Comparison of ENCODE assay signal across 9 cellular contexts in the genomic region with DNA sequence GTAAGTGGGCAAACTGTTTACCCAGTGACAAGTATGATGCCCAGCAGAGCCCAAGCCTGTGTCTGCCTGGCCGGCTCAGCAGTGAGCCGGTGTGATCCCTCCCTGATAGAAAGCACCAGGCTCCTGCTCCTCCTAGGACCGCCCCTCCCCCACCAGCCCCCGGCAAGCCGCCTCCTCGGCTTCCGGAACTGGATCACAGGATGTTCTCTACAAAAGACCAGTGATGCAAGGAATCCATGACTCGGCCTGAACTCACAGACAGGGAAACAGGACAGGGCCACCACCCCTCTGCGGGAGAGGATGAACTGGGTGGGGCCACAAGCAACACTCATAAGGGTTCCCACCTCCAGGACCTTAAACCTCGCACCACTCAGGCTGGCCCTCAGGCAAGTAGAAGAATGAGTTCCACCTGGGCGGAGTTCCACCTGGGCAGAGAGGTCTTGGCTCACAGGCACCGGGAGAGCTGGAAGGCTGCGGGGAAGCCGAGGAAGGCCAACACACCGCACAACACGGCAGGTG. TPM values are rescaled to one million over a fixed set of nuclear protein-coding genes. Genes with fewer than 3 reads are reported as not detected.
A peak's percentile ranks its signal among the peaks of the same experiment; 100 is the strongest.
DNase-seq lines count a peak whose midpoint lies in the region; ATAC-seq, FAIRE-seq and TF ChIP-seq lines count a peak whose summit lies in the region.
"Had no signal": no experiment of that assay in that cellular context is flagged by ENCODE, and none has a peak within 500 bp of the region (broad histone marks: within the 10 kb centered on the region; RNA-seq: fewer than 3 reads in every experiment).

No MANE protein-coding gene starts in this region.

- H3K27me3 Mint-ChIP-seq in activated CD8-positive, alpha-beta T cell treated with anti-CD3 and anti-CD28 coated beads for 36 hours = no peaks in the 10 kb centered on the region
- H3K27me3 Mint-ChIP-seq: activated naive CD8-positive, alpha-beta T cell had no signal

- H3K9me3 Mint-ChIP-seq in activated CD8-positive, alpha-beta T cell treated with anti-CD3 and anti-CD28 coated beads for 36 hours = no peaks in the 10 kb centered on the region

- H3K27ac Mint-ChIP-seq in activated CD8-positive, alpha-beta T cell treated with anti-CD3 and anti-CD28 coated beads for 36 hours = no peak overlapping the region
- H3K27ac Mint-ChIP-seq: activated naive CD8-positive, alpha-beta T cell had no signal

- no peaks in the 10 kb centered on the region for H3K4me1 Mint-ChIP-seq in activated CD8-positive, alpha-beta T cell treated with anti-CD3 and anti-CD28 coated beads for 36 hours (ENCODE audit: low read depth)

- H3K4me3 Mint-ChIP-seq in activated CD8-positive, alpha-beta T cell treated with anti-CD3 and anti-CD28 coated beads for 36 hours = no peak overlapping the region
- H3K4me3 Mint-ChIP-seq: activated naive CD8-positive, alpha-beta T cell had no signal

- H3K36me3 ChIP-seq in small intestine (ENCODE audit: control insufficient read depth in 2 of 2, insufficient read depth in 2 of 2, low read length in 2 of 2) = no peaks in the 10 kb centered on the region

- POLR2A ChIA-PET in activated CD8-positive, alpha-beta T cell treated with anti-CD3 and anti-CD28 coated beads for 36 hours (lab: Charles Lee) = interaction anchor here (0.7 to 1.5 kb wide), 3 partner anchors 9 to 25 kb away, joined by 3 to 5 read pairs (median 3); no protein-coding TSS in a partner anchor

- peak overlapping the region; percentile 55 for H3K4me3 ChIP-seq in fibroblast of pulmonary artery (replicated peaks; ENCODE audit: low read depth, low read length)
- no peak overlapping the region for H3K4me3 ChIP-seq in small intestine (ENCODE audit: low read depth in 1 of 2, low read length in 2 of 2)

- H3K27ac ChIP-seq in small intestine (ENCODE audit: low read depth in 1 of 2, low read length in 1 of 2) = no peak overlapping the region

- no peak for TF ChIP-seq CTCF in fibroblast of pulmonary artery (IDR thresholded peaks at IDR 0.05; ENCODE audit: low read length, missing control alignments)
- TF ChIP-seq CTCF in activated CD8-positive, alpha-beta T cell treated with anti-CD3 and anti-CD28 coated beads for 36 hours (IDR thresholded peaks at IDR 0.05) = no peak

- CTCF ChIA-PET in activated CD8-positive, alpha-beta T cell treated with anti-CD3 and anti-CD28 coated beads for 36 hours (lab: Charles Lee) = interaction anchor here (1.1 kb wide), 1 partner anchor 37 kb away, joined by 3 read pairs; no protein-coding TSS in a partner anchor

- DNase-seq in ELF-1 (ENCODE audit: low read depth, low spot score) (peak; percentile 96), RKO (ENCODE audit: low spot score) (peak; percentile 66), fibroblast of pulmonary artery (ENCODE audit: low read depth) (peak; percentile 92), occipital lobe (lab: John Stamatoyannopoulos, UW) (peak; percentile 59), small intestine (no peak), NOMO-1 treated with DMSO at 0.1 percent for 48 hours (lab: John Stamatoyannopoulos, UW; ENCODE audit: unreplicated experiment) (no peak)
- no peak for DNase-seq in activated CD8-positive, alpha-beta T cell treated with anti-CD3 and anti-CD28 coated beads for 36 hours
- no peak for DNase-seq in central memory CD4-positive, alpha-beta T cell

- peaks cover 2% of the 10 kb centered on the region for H3K36me3 Mint-ChIP-seq in activated CD8-positive, alpha-beta T cell treated with anti-CD3 and anti-CD28 coated beads for 36 hours (ENCODE audit: low read depth)

- no peaks in the 10 kb centered on the region for H3K4me1 ChIP-seq in small intestine (ENCODE audit: control insufficient read depth in 2 of 2, insufficient read depth in 1 of 2, low read depth in 1 of 2, low read length in 1 of 2)

- intact Hi-C loops in activated CD8-positive, alpha-beta T cell treated with anti-CD3 and anti-CD28 coated beads for 36 hours (cut with micrococcal nuclease) = no loop called here

- no peaks in the 10 kb centered on the region for H3K27me3 ChIP-seq in small intestine (ENCODE audit: control insufficient read depth in 2 of 2, insufficient read depth in 2 of 2, low read length in 2 of 2)

- FAIRE-seq in small intestine (lab: Jason Lieb, UNC) = no peak

- 65 to 87% (median 83%) methylated on average over 16 of the region's 16 CpGs for WGBS in small intestine, 3 donors

- no peaks in the 10 kb centered on the region for H3K9me3 ChIP-seq in small intestine (ENCODE audit: control insufficient read depth, low read depth)

- no peak for ATAC-seq in activated CD8-positive, alpha-beta T cell treated with anti-CD3 and anti-CD28 coated beads for 36 hours

RNA-seq across cellular contexts. Expression of gene ACOT7, which starts 7.8 kb away (rescaled TPM):
- total RNA-seq in occipital lobe = 27.0 TPM
- 10 to 100 TPM; 80.4 to 86.7 TPM for total RNA-seq in activated CD8-positive, alpha-beta T cell treated with anti-CD3 and anti-CD28 coated beads for 36 hours
- polyA plus RNA-seq in small intestine = 10 to 100 TPM; 63.5 to 93.8 (median 83.9) TPM

RNA-seq across cellular contexts. Expression of gene HES2, which starts 34.0 kb away (rescaled TPM):
- total RNA-seq in occipital lobe = 0.16 TPM
- under 1 TPM in 1 of 2 experiments, not detected in 1; 0.29 TPM for total RNA-seq in activated CD8-positive, alpha-beta T cell treated with anti-CD3 and anti-CD28 coated beads for 36 hours
- 1 to 10 TPM in 2 of 3 donors, under 1 TPM in 1; 0.55 to 2.2 (median 1.1) TPM for polyA plus RNA-seq in small intestine

RNA-seq across cellular contexts. Expression of gene ESPN, which starts 38.8 kb away (rescaled TPM):
- total RNA-seq in occipital lobe = not detected
- under 1 TPM; 0.83 to 0.99 TPM for total RNA-seq in activated CD8-positive, alpha-beta T cell treated with anti-CD3 and anti-CD28 coated beads for 36 hours
- polyA plus RNA-seq in small intestine = 100 to 1,000 TPM in 2 of 3 donors, 10 to 100 TPM in 1; 83.5 to 336 (median 235) TPM

Comparison
In these comparisons a context has a peak if more than half of its experiments do, and no peak if none do; other contexts are left out.
1. DNase-seq: peak in ELF-1 (single experiment), RKO (single experiment), fibroblast of pulmonary artery (single experiment) and occipital lobe (single experiment); none in activated CD8-positive, alpha-beta T cell treated with anti-CD3 and anti-CD28 coated beads for 36 hours (single experiment), small intestine (single experiment), central memory CD4-positive, alpha-beta T cell (single experiment) and NOMO-1 treated with DMSO at 0.1 percent for 48 hours (single experiment).